Comparison of ENCODE assay signal across 8 cellular contexts in the genomic region with DNA sequence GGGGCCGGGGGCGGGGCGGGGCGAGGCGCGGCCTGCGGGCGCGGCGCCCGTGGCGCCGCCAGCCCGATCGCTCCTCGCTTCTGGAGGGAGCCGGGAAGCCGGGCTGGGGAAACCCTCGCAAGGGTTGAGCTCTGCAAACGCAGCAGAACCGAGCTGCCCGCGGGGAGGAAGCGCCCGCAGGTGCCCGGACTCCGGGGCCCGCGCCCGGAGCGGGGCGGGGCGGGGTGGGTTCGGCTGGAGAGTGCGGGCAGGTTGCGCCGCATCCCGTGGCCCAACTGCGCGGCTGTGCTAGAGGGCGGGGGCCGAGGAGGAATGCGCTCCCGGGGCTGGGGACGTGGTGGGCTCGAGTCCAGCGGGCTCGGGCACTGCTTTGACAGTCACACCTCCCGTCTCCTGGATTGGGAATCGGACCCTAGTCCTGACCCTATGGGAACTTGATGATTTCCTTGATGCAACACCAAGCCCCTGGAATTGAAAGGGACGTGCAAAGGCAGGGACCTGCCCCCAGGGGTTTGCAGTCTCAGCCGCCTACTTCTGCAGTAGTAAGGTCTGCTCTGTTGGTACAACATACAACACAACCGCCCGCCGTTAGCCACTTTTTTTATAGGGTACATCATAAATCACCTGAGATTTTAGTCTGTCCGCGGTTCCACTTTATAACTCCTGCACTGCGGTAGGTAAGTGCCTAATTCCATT. TPM values are rescaled to one million over a fixed set of nuclear protein-coding genes. Genes with fewer than 3 reads are reported as not detected.
DNase-seq lines count a peak whose midpoint lies in the region; ATAC-seq and TF ChIP-seq lines count a peak whose summit lies in the region.

No MANE protein-coding gene starts in this region.

- TF ChIP-seq POLR2A in GM18526 (IDR thresholded peaks at IDR 0.05; ENCODE audit: extremely low read depth, insufficient read length) (peak; percentile 24), heart left ventricle (IDR thresholded peaks at IDR 0.05) (peak in 1 of 2 donors; percentile 57), ovary (IDR thresholded peaks at IDR 0.05) (no peak)

- H3K9me3 Mint-ChIP-seq in activated naive CD8-positive, alpha-beta T cell treated with anti-CD3 and anti-CD28 coated beads, Interleukin-2, amount 10 ng/mL, durations not matched to agents 7 days and 5 days = no peaks in the 10 kb centered on the region

- DNase-seq in AG04450 (ENCODE audit: low read depth, low spot score) (no peak), RPMI7951 (ENCODE audit: low read depth) (peak; percentile 35), heart left ventricle (peak; percentile 79 to 88 (median 88)), ovary (peak; percentile 69 to 81 (median 76)), GF-D8 (lab: John Stamatoyannopoulos, UW) (no peak)
- DNase-seq in activated naive CD8-positive, alpha-beta T cell treated with anti-CD3 and anti-CD28 coated beads, Interleukin-2, amount 10 ng/mL, durations not matched to agents 7 days and 5 days = peak; percentile 71

- TF ChIP-seq CTCF in AG04450 (IDR thresholded peaks at IDR 0.05; ENCODE audit: low read depth, low read length) = 0 out of 2 replicates have a peak, but pooled peaks have one; percentile 14
- peak in 1 of 12 donors; percentile 7 for TF ChIP-seq CTCF in heart left ventricle (IDR thresholded peaks at IDR 0.05)
- peak in 1 of 3 donors; percentile 30 for TF ChIP-seq CTCF in ovary (IDR thresholded peaks at IDR 0.05)

- peaks cover 14% of the 10 kb centered on the region for H3K4me1 Mint-ChIP-seq in activated naive CD8-positive, alpha-beta T cell treated with anti-CD3 and anti-CD28 coated beads, Interleukin-2, amount 10 ng/mL, durations not matched to agents 7 days and 5 days

- H3K36me3 Mint-ChIP-seq in activated naive CD8-positive, alpha-beta T cell treated with anti-CD3 and anti-CD28 coated beads, Interleukin-2, amount 10 ng/mL, durations not matched to agents 7 days and 5 days = peaks cover 23% of the 10 kb centered on the region

- peak overlapping the region; percentile 73 for H3K27ac Mint-ChIP-seq in activated naive CD8-positive, alpha-beta T cell treated with anti-CD3 and anti-CD28 coated beads, Interleukin-2, amount 10 ng/mL, durations not matched to agents 7 days and 5 days

- POLR2A ChIA-PET in AG04450 (lab: Yijun Ruan, JAX) = interaction anchor here (0.6 to 4.7 kb wide), 6 partner anchors 11 to 36 kb away, joined by 3 to 38 read pairs (median 6); no protein-coding TSS in a partner anchor
- POLR2A ChIA-PET in activated naive CD8-positive, alpha-beta T cell treated with anti-CD3 and anti-CD28 coated beads, Interleukin-2, amount 10 ng/mL, durations not matched to agents 7 days and 5 days (lab: Charles Lee) = interaction anchor here (0.6 to 2.5 kb wide), 4 partner anchors 8 to 328 kb away, joined by 3 to 22 read pairs (median 4); no protein-coding TSS in a partner anchor

- H3K27me3 ChIP-seq in AG04450 (ENCODE audit: control insufficient read depth, insufficient read depth, low read length) = no peaks in the 10 kb centered on the region
- no peaks in the 10 kb centered on the region for H3K27me3 ChIP-seq in heart left ventricle
- H3K27me3 ChIP-seq in ovary = no peaks in the 10 kb centered on the region

- intact Hi-C loops in heart left ventricle (cut with DNase I) = loop anchor here (1.0 to 5.0 kb wide), 6 partner anchors 33 to 40 kb away; partner anchors contain the start of gene ZBTB38 (in 8 of the 10)
- intact Hi-C loops in ovary (cut with DNase I) = no loop called here

- TF ChIP-seq EP300 in ovary (IDR thresholded peaks at IDR 0.05) = no peak

- WGBS in heart left ventricle, 4 donors = 1 to 14% (median 3%) methylated on average over 11 to 58 of the region's 58 CpGs
- WGBS in ovary, 3 donors = 0 to 1% (median 1%) methylated on average over 24 to 58 of the region's 58 CpGs

- no peaks in the 10 kb centered on the region for H3K27me3 Mint-ChIP-seq in activated naive CD8-positive, alpha-beta T cell treated with anti-CD3 and anti-CD28 coated beads, Interleukin-2, amount 10 ng/mL, durations not matched to agents 7 days and 5 days

- H3K36me3 ChIP-seq in heart left ventricle (peaks cover 0 to 42% (median 37%) of the 10 kb centered on the region in 9 donors), ovary (no peaks in the 10 kb centered on the region)

- ATAC-seq in HG03045 (IDR thresholded peaks at IDR 0.05; ENCODE audit: unreplicated experiment) = peak; percentile 52
- peak; percentile 72 for ATAC-seq in activated naive CD8-positive, alpha-beta T cell treated with anti-CD3 and anti-CD28 coated beads, Interleukin-2, amount 10 ng/mL, durations not matched to agents 7 days and 5 days (ENCODE audit: low read depth)
- peak; percentile 69 to 84 (median 80) for ATAC-seq in heart left ventricle

- H3K27ac ChIP-seq in AG04450 (ENCODE audit: low read depth, low read length) = peak overlapping the region; percentile 85
- H3K27ac ChIP-seq in heart left ventricle = peak overlapping the region; percentile 94 to 99 (median 98)
- peak overlapping the region; percentile 93 to 99 for H3K27ac ChIP-seq in ovary

- CTCF ChIA-PET in AG04450 (lab: Charles Lee) = interaction anchor here (1.1 to 1.3 kb wide), 3 partner anchors 24 to 95 kb away, joined by 3 read pairs; no protein-coding TSS in a partner anchor

- H3K9me3 ChIP-seq in AG04450 (ENCODE audit: control insufficient read depth, insufficient read depth, low read length) = no peaks in the 10 kb centered on the region; the same call in 1 of the 2 replicates
- H3K9me3 ChIP-seq in heart left ventricle = no peaks in the 10 kb centered on the region
- no peaks in the 10 kb centered on the region for H3K9me3 ChIP-seq in ovary

- peak overlapping the region; percentile 86 for H3K4me3 Mint-ChIP-seq in activated naive CD8-positive, alpha-beta T cell treated with anti-CD3 and anti-CD28 coated beads, Interleukin-2, amount 10 ng/mL, durations not matched to agents 7 days and 5 days

- H3K4me3 ChIP-seq in AG04450 (ENCODE audit: low read depth, low read length) (peak overlapping the region; percentile 64), heart left ventricle (peak overlapping the region; percentile 62 to 92 (median 72)), ovary (peak overlapping the region; percentile 65)

- peaks cover 8 to 81% (median 58%) of the 10 kb centered on the region in 12 donors for H3K4me1 ChIP-seq in heart left ventricle
- H3K4me1 ChIP-seq in ovary (ENCODE audit: insufficient read depth) = peaks cover 20% of the 10 kb centered on the region

RNA-seq across cellular contexts. Expression of gene ZBTB38, which starts 34.3 kb away (rescaled TPM):
- polyA plus RNA-seq in AG04450 (2011; rRNA removed) = 85.1 and 97.1 TPM in 2 replicates
- 176 and 193 TPM in 2 replicates for polyA minus RNA-seq in AG04450 (2011; rRNA and poly(A)+ RNA removed)
- 127 and 162 TPM in 2 replicates for total RNA-seq in RPMI7951 (2014; rRNA removed; shearing (Covaris generic))
- total RNA-seq in activated naive CD8-positive, alpha-beta T cell treated with anti-CD3 and anti-CD28 coated beads, Interleukin-2, amount 10 ng/mL, durations not matched to agents 7 days and 5 days = 10 to 100 TPM; 50.1 to 55.1 TPM
- total RNA-seq in heart left ventricle = 100 to 1,000 TPM in 7 of 9 donors, 10 to 100 TPM in 2; 97.5 to 189 (median 128) TPM
- 10 to 100 TPM; 15.5 to 88.1 TPM for polyA plus RNA-seq in heart left ventricle
- 100 to 1,000 TPM in 2 of 7 donors, 10 to 100 TPM in 5; 77.5 to 125 (median 84.4) TPM for total RNA-seq in ovary
- 10 to 100 TPM; 23.2 to 43.0 TPM for polyA plus RNA-seq in ovary

Comparison
In these comparisons a context has a peak if more than half of its experiments do, and no peak if none do; other contexts are left out.
1. DNase-seq: peak in RPMI7951 (single experiment), activated naive CD8-positive, alpha-beta T cell treated with anti-CD3 and anti-CD28 coated beads, Interleukin-2, amount 10 ng/mL, durations not matched to agents 7 days and 5 days (single experiment), heart left ventricle (5 of 5) and ovary (5 of 5); none in AG04450 (single experiment) and GF-D8 (single experiment).
2. intact Hi-C loops: an anchor here in heart left ventricle (1.0 to 5.0 kb wide); none called in ovary.
3. Peak in every context shown above with its lines, with median percentiles within 50 percentile points of each other: H3K27ac ChIP-seq, H3K4me3 ChIP-seq and ATAC-seq.